Comparison of ENCODE assay signal across 1 cellular context in the genomic region with DNA sequence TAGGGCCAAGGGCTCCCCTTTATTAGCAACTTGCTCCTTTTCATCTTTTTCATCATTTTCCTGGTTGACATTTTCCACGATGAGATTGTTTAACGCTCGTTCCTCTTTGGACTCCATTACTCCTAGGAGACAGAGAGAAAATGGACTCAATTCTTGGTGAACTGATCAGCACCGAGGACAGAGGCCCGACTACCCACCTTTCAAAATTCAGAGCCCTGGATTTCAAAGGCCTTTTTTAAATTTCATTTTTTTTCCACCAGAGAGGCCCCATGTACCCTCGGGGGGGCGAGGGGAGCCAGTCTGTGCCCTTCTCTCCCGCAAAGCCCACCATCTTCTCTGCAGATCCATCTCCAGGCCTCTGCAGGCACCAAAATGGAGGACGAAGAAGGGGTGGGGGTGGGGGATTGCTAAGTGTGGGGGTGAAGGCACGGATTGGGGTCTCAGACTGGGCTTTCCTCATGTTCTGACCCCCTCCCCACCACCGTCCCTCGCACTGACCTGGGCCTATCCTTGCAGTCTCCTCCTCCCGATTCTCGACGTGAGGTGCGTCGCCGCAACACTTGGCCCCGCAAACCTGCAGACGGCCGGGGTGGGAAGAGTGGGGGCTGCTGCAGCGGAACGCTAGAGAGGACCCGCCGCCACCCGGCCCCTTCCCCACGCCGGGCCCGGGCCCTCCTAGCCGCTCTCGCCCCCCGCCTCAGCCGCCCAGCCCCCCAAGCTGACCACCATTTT.
TF ChIP-seq lines count a peak whose summit lies in the region.

No MANE protein-coding gene starts in this region.

TF ChIP-seq in GM12878, 131 proteins besides CTCF, POLR2A, EP300 and RAD21:
- no peak for TF ChIP-seq PML (IDR thresholded peaks at IDR 0.05; ENCODE audit: low read length)
- TF ChIP-seq, protein P1, sequence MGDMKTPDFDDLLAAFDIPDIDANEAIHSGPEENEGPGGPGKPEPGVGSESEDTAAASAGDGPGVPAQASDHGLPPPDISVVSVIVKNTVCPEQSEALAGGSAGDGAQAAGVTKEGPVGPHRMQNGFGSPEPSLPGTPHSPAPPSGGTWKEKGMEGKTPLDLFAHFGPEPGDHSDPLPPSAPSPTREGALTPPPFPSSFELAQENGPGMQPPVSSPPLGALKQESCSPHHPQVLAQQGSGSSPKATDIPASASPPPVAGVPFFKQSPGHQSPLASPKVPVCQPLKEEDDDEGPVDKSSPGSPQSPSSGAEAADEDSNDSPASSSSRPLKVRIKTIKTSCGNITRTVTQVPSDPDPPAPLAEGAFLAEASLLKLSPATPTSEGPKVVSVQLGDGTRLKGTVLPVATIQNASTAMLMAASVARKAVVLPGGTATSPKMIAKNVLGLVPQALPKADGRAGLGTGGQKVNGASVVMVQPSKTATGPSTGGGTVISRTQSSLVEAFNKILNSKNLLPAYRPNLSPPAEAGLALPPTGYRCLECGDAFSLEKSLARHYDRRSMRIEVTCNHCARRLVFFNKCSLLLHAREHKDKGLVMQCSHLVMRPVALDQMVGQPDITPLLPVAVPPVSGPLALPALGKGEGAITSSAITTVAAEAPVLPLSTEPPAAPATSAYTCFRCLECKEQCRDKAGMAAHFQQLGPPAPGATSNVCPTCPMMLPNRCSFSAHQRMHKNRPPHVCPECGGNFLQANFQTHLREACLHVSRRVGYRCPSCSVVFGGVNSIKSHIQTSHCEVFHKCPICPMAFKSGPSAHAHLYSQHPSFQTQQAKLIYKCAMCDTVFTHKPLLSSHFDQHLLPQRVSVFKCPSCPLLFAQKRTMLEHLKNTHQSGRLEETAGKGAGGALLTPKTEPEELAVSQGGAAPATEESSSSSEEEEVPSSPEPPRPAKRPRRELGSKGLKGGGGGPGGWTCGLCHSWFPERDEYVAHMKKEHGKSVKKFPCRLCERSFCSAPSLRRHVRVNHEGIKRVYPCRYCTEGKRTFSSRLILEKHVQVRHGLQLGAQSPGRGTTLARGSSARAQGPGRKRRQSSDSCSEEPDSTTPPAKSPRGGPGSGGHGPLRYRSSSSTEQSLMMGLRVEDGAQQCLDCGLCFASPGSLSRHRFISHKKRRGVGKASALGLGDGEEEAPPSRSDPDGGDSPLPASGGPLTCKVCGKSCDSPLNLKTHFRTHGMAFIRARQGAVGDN (IDR thresholded peaks at IDR 0.05): no peak
- no peak for TF ChIP-seq RFX5 (IDR thresholded peaks at IDR 0.05; ENCODE audit: low read depth, low read length)
- TF ChIP-seq JUND (IDR thresholded peaks at IDR 0.05; ENCODE audit: low read depth, low read length): no peak
